In genomic region chr6:158536084-158536890, GRCh38 we compare ENCODE assay signal across 8 cellular contexts. TPM values are rescaled to one million over a fixed set of nuclear protein-coding genes. Genes with fewer than 3 reads are reported as not detected.
A peak's percentile ranks its signal among the peaks of the same experiment; 100 is the strongest.
DNase-seq lines count a peak whose midpoint lies in the region; ATAC-seq and TF ChIP-seq lines count a peak whose summit lies in the region.

No MANE protein-coding gene starts in this region.

- TF ChIP-seq POLR2A in gastroesophageal sphincter (IDR thresholded peaks at IDR 0.05): no peak

- no peaks in the 10 kb centered on the region for H3K79me2 ChIP-seq in osteoblast (ENCODE audit: insufficient read depth, low read length)

- H3K9me3 ChIP-seq in SK-N-MC (ENCODE audit: low read depth, low read length): no peaks in the 10 kb centered on the region
- peaks cover 0 to 7% (median 0%) of the 10 kb centered on the region in 3 donors for H3K9me3 ChIP-seq in gastroesophageal sphincter
- no peaks in the 10 kb centered on the region for H3K9me3 ChIP-seq in osteoblast (ENCODE audit: low read depth, low read length)
- H3K9me3 ChIP-seq in tibial artery: peaks cover 0 to 3% (median 0%) of the 10 kb centered on the region in 3 donors

- no peak overlapping the region for H3K27ac ChIP-seq in SK-N-MC
- H3K27ac ChIP-seq in gastroesophageal sphincter: no peak overlapping the region
- no peak overlapping the region for H3K27ac ChIP-seq in osteoblast (ENCODE audit: low read depth, low read length)
- no peak overlapping the region for H3K27ac ChIP-seq in tibial artery

- in situ Hi-C loops in KBM-7 (cut with MboI; ENCODE audit: low pct_unique_long_range_greater_than_20kb, low sequenced_read_pairs): no loop called here

- peak overlapping the region; percentile 84 for H3K4me2 ChIP-seq in osteoblast (ENCODE audit: insufficient read depth, low read length)

- intact Hi-C loops in tibial artery (cut with DNase I; ENCODE audit: low total_unique reads): no loop called here

- no CpG with 5 or more reads among the region's 75 CpGs for WGBS in gastroesophageal sphincter (ENCODE audit: low coverage in 1 of 2), 2 donors

- H3K4me3 ChIP-seq in SK-N-MC: peak overlapping the region; percentile 80
- peak overlapping the region; percentile 22 to 52 for H3K4me3 ChIP-seq in gastroesophageal sphincter
- peak overlapping the region; percentile 70 for H3K4me3 ChIP-seq in osteoblast (ENCODE audit: insufficient read depth, low read length)
- peak overlapping the region; percentile 38 to 53 for H3K4me3 ChIP-seq in tibial artery

- TF ChIP-seq CTCF in gastroesophageal sphincter (IDR thresholded peaks at IDR 0.05) (no peak), osteoblast (IDR thresholded peaks at IDR 0.05; ENCODE audit: extremely low read depth, low read depth, low read length) (no peak), tibial artery (IDR thresholded peaks at IDR 0.05) (no peak)

- peak; percentile 66 for DNase-seq in DMS153 (lab: John Stamatoyannopoulos, UW)
- peak; percentile 82 for DNase-seq in KBM-7
- no peak for DNase-seq in SK-N-MC (ENCODE audit: low read depth, low spot score)
- peak; percentile 66 for DNase-seq in activated naive CD4-positive, alpha-beta T cell treated with anti-CD3 and anti-CD28 coated beads, Interleukin-2, amount 50 U/mL, for 16 hours
- peak; percentile 97 for DNase-seq in osteoblast (ENCODE audit: insufficient read length, low spot score, missing footprints)
- peak; percentile 32 to 73 for DNase-seq in tibial artery

- H3K9ac ChIP-seq in SK-N-MC (ENCODE audit: insufficient read length): no peak overlapping the region

- peaks cover 65% of the 10 kb centered on the region for H3K27me3 ChIP-seq in gastroesophageal sphincter
- peaks cover 40% of the 10 kb centered on the region for H3K27me3 ChIP-seq in osteoblast (ENCODE audit: insufficient read depth, low read length)
- peaks cover 0 to 60% of the 10 kb centered on the region in 2 donors for H3K27me3 ChIP-seq in tibial artery

- no peaks in the 10 kb centered on the region for H3K36me3 ChIP-seq in SK-N-MC (ENCODE audit: insufficient read depth, low read length)
- H3K36me3 ChIP-seq in gastroesophageal sphincter: no peaks in the 10 kb centered on the region
- no peaks in the 10 kb centered on the region for H3K36me3 ChIP-seq in osteoblast (ENCODE audit: insufficient read depth, low read length)
- H3K36me3 ChIP-seq in tibial artery: no peaks in the 10 kb centered on the region

- TF ChIP-seq EP300 in gastroesophageal sphincter (IDR thresholded peaks at IDR 0.05): no peak

- ATAC-seq in gastroesophageal sphincter (peak; percentile 65), HG02763 (IDR thresholded peaks at IDR 0.05; ENCODE audit: unreplicated experiment) (no peak)

- H3K4me1 ChIP-seq in gastroesophageal sphincter (peaks cover 0 to 23% (median 10%) of the 10 kb centered on the region in 3 donors), osteoblast (ENCODE audit: insufficient read depth, low read length) (no peaks in the 10 kb centered on the region), tibial artery (peaks cover 0 to 16% (median 15%) of the 10 kb centered on the region in 4 donors)

- no peaks in the 10 kb centered on the region for H4K20me1 ChIP-seq in osteoblast (ENCODE audit: insufficient read depth, low read length)

- H2AFZ ChIP-seq in osteoblast (ENCODE audit: low read length): peak overlapping the region; percentile 56

RNA-seq across cellular contexts. Expression of gene TMEM181, which starts 23.6 kb away (rescaled TPM):
- total RNA-seq in gastroesophageal sphincter (10 to 100 TPM; 26.8 to 38.3 (median 29.3) TPM), osteoblast (43.3 and 43.8 TPM in 2 replicates)
